28 cellular contexts compared by ENCODE assay signal in genomic region chr3:122281891-122282290, GRCh38. TPM values are rescaled to one million over a fixed set of nuclear protein-coding genes. Genes with fewer than 3 reads are reported as not detected.
"Had no signal": no experiment of that assay in that cellular context is flagged by ENCODE, and none has a peak within 500 bp of the region (broad histone marks: within the 10 kb centered on the region; RNA-seq: fewer than 3 reads in every experiment).

No MANE protein-coding gene starts in this region.

- H3K27me3 ChIP-seq: neural progenitor cell, pancreas, right lobe of liver, sigmoid colon, suprapubic skin, testis, tibial artery, transverse colon, upper lobe of right lung, vagina had no signal

- FAIRE-seq: pancreas, small intestine had no signal

- H3K4me1 ChIP-seq: neural progenitor cell, pancreas, psoas muscle, right lobe of liver, sigmoid colon, suprapubic skin, testis, tibial artery, transverse colon, upper lobe of right lung, vagina had no signal

- H3K4me3 ChIP-seq: neural progenitor cell, pancreas, psoas muscle, right lobe of liver, sigmoid colon, suprapubic skin, testis, tibial artery, transverse colon, upper lobe of right lung, vagina had no signal

- DNase-seq: naive thymus-derived CD4-positive, alpha-beta T cell; natural killer cell; pancreas; posterior cingulate gyrus; psoas muscle; right cardiac atrium; right lobe of liver; sigmoid colon; small intestine; stimulated activated CD4-positive, alpha-beta T cell treated with anti-CD3 and anti-CD28 coated beads, Interleukin-15, amount 100 ng/mL, for 24 hours; stimulated activated CD4-positive, alpha-beta T cell treated with anti-CD3 and anti-CD28 coated beads, Interleukin-2, amount 100 ng/mL, for 24 hours; stimulated activated CD4-positive, alpha-beta T cell treated with anti-CD3 and anti-CD28 coated beads, Interleukin-2, amount 100 ng/mL, for 48 hours; stimulated activated CD4-positive, alpha-beta T cell treated with anti-CD3 and anti-CD28 coated beads, Interleukin-4, amount 100 ng/mL, for 24 hours; stimulated activated naive CD4-positive, alpha-beta T cell; stimulated activated naive CD8-positive, alpha-beta T cell treated with anti-CD3 and anti-CD28 coated beads, Interleukin-15, amount 100 ng/mL, for 72 hours; stimulated activated naive CD8-positive, alpha-beta T cell treated with anti-CD3 and anti-CD28 coated beads, Interleukin-15, Interleukin-2, amounts not matched to agents 100 U/mL and 50 U/mL, for 24 hours; substantia nigra; testis; tibial artery; transverse colon; upper lobe of right lung had no signal

- H3K27ac ChIP-seq: neural progenitor cell, pancreas, psoas muscle, right lobe of liver, sigmoid colon, suprapubic skin, testis, tibial artery, transverse colon, upper lobe of right lung, vagina had no signal

- H3K9me3 ChIP-seq: pancreas, psoas muscle, right lobe of liver, sigmoid colon, suprapubic skin, testis, tibial artery, transverse colon, upper lobe of right lung, vagina had no signal

- H3K9ac ChIP-seq: neural progenitor cell had no signal

- H3K4me2 ChIP-seq: neural progenitor cell had no signal

- H3K36me3 ChIP-seq: neural progenitor cell, pancreas, right lobe of liver, sigmoid colon, suprapubic skin, tibial artery, transverse colon, upper lobe of right lung, vagina had no signal

RNA-seq across cellular contexts. Expression of gene CSTA, which starts 43.2 kb away (rescaled TPM):
- total RNA-seq: osteocyte, progenitor cell of endocrine pancreas, renal cortical epithelial cell had no signal
- polyA plus RNA-seq: neural cell had no signal
